In the genomic region with DNA sequence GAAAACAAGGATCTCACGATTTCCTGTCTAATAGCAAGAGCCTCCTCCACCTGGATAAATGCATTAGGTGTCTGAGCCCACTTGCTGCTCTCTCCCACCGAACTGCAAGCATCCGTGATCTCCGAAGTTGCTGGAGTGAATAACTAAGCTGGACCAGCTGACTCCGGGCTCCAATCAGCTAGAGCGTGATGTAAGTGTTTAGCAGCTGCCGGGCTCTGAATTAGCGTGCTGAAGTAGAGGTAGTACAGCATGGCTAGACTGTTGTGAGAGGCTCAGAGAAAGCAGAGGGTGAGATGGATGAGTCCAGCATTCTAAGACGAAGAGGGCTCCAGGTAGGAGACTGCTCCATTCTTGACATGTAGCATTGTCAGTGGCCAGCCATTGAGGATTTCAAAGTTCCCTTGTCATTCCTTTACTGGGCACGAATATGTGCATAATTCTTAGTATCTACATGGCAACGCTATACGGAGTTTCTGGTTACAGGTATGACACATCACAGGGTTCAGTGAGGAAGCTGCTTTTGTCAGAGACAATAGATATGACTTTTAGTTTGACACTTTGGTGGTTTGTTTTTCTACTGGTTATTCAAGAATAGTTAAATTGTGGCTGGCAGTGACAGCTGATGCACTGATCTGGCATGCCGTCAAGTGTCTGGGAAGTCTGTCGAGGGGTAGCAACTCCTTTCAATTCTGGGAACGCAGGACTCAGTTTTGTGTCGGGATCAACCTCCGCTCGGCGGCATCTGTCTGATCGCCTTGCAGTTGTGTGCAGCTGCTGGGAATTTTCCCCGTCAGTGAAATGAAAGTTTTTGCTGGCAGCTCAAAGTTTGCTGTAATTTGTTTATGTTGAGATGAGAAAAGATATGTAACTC, we compare ENCODE assay signal across 8 cellular contexts.
DNase-seq lines count a peak whose midpoint lies in the region; ATAC-seq, FAIRE-seq and TF ChIP-seq lines count a peak whose summit lies in the region.

No MANE protein-coding gene starts in this region.

- H3K27ac Mint-ChIP-seq in HFFc6, result no peak overlapping the region
- H3K27ac Mint-ChIP-seq in stimulated activated effector memory CD8-positive, alpha-beta T cell treated with anti-CD3 and anti-CD28 coated beads, Interleukin-12 subunit alpha, Interleukin-12 subunit beta, amount 100 ng/mL, for 72 hours, result peak overlapping the region; percentile 79

- peaks cover 32% of the 10 kb centered on the region for H3K27me3 ChIP-seq in mononuclear cell (ENCODE audit: insufficient read depth, low read length)

- no peaks in the 10 kb centered on the region for H3K36me3 Mint-ChIP-seq in HFFc6 (ENCODE audit: low read depth)
- H3K36me3 Mint-ChIP-seq in stimulated activated effector memory CD8-positive, alpha-beta T cell treated with anti-CD3 and anti-CD28 coated beads, Interleukin-12 subunit alpha, Interleukin-12 subunit beta, amount 100 ng/mL, for 72 hours, result no peaks in the 10 kb centered on the region

- peak overlapping the region; percentile 9 for H3K4me3 ChIP-seq in mononuclear cell (ENCODE audit: low read length)

- DNase-seq in DMS 273 (lab: John Stamatoyannopoulos, UW; ENCODE audit: unreplicated experiment), result peak; percentile 67
- DNase-seq in HFFc6, result peak; percentile 44
- peak; percentile 76 to 85 for DNase-seq in NCI-H524 (lab: John Stamatoyannopoulos, UW)
- peak; percentile 26 for DNase-seq in activated T-cell treated with anti-CD3 and anti-CD28 coated beads for 48 hours (ENCODE audit: low read depth)
- DNase-seq in stimulated activated effector memory CD8-positive, alpha-beta T cell treated with anti-CD3 and anti-CD28 coated beads, Interleukin-12 subunit alpha, Interleukin-12 subunit beta, amount 100 ng/mL, for 72 hours (ENCODE audit: low spot score in 2 of 2), result peak; percentile 39 to 86
- DNase-seq in RCC 7860 (ENCODE audit: low spot score), result no peak

- H3K4me3 Mint-ChIP-seq in HFFc6, result peak overlapping the region; percentile 84
- H3K4me3 Mint-ChIP-seq in stimulated activated effector memory CD8-positive, alpha-beta T cell treated with anti-CD3 and anti-CD28 coated beads, Interleukin-12 subunit alpha, Interleukin-12 subunit beta, amount 100 ng/mL, for 72 hours, result peak overlapping the region; percentile 81

- peaks cover 23% of the 10 kb centered on the region for H3K4me1 Mint-ChIP-seq in HFFc6 (ENCODE audit: low read depth)
- peaks cover 29% of the 10 kb centered on the region for H3K4me1 Mint-ChIP-seq in stimulated activated effector memory CD8-positive, alpha-beta T cell treated with anti-CD3 and anti-CD28 coated beads, Interleukin-12 subunit alpha, Interleukin-12 subunit beta, amount 100 ng/mL, for 72 hours

- H3K27me3 Mint-ChIP-seq in HFFc6 (ENCODE audit: insufficient read depth), result peaks cover 16% of the 10 kb centered on the region

- H3K9me3 ChIP-seq in mononuclear cell (ENCODE audit: low read depth, low read length), result no peaks in the 10 kb centered on the region

- no peaks in the 10 kb centered on the region for H3K9me3 Mint-ChIP-seq in HFFc6
- H3K9me3 Mint-ChIP-seq in stimulated activated effector memory CD8-positive, alpha-beta T cell treated with anti-CD3 and anti-CD28 coated beads, Interleukin-12 subunit alpha, Interleukin-12 subunit beta, amount 100 ng/mL, for 72 hours, result no peaks in the 10 kb centered on the region

- no peak for FAIRE-seq in RCC 7860 (lab: Jason Lieb, UNC)

- H3K4me1 ChIP-seq in mononuclear cell (ENCODE audit: insufficient read depth, low read length), result peaks cover 13% of the 10 kb centered on the region

- TF ChIP-seq CTCF in HFFc6 (IDR thresholded peaks at IDR 0.05), result no peak

- ATAC-seq in esophagus mucosa, result peak; percentile 92
- ATAC-seq in stimulated activated effector memory CD8-positive, alpha-beta T cell treated with anti-CD3 and anti-CD28 coated beads, Interleukin-12 subunit alpha, Interleukin-12 subunit beta, amount 100 ng/mL, for 72 hours, result peak; percentile 94
